12 cellular contexts compared by ENCODE assay signal in genomic region chr17:83194761-83195329, GRCh38.
DNase-seq lines count a peak whose midpoint lies in the region; ATAC-seq, FAIRE-seq and TF ChIP-seq lines count a peak whose summit lies in the region.
"Had no signal": no experiment of that assay in that cellular context is flagged by ENCODE, and none has a peak within 500 bp of the region (broad histone marks: within the 10 kb centered on the region; RNA-seq: fewer than 3 reads in every experiment).

No MANE protein-coding gene starts in this region.

- peak overlapping the region; percentile 3 to 34 for H3K4me3 Mint-ChIP-seq in activated T-cell treated with anti-CD3 and anti-CD28 coated beads, Interleukin-2, amount 50 U/mL, for 72 hours
- H3K4me3 Mint-ChIP-seq in stimulated activated effector memory CD8-positive, alpha-beta T cell treated with anti-CD3 and anti-CD28 coated beads, Interleukin-12 subunit alpha, Interleukin-12 subunit beta, amount 100 ng/mL, for 72 hours = peak overlapping the region; percentile 58
- H3K4me3 Mint-ChIP-seq in stimulated activated naive B cell treated with anti-CD40 and anti-IgM and Interleukin-4, amounts not matched to agents 10 μg/mL and 1 μg/mL and 100 μg/mL, for 72 hours = peak overlapping the region in 1 of 2 donors; percentile 56

- no peak for ATAC-seq in activated T-cell treated with anti-CD3 and anti-CD28 coated beads, Interleukin-2, amount 50 U/mL, for 72 hours (replicated peaks in 1 of 2)
- ATAC-seq in left cardiac atrium = no peak
- no peak for ATAC-seq in stimulated activated effector memory CD8-positive, alpha-beta T cell treated with anti-CD3 and anti-CD28 coated beads, Interleukin-12 subunit alpha, Interleukin-12 subunit beta, amount 100 ng/mL, for 72 hours
- no peak for ATAC-seq in stimulated activated naive B cell treated with anti-CD40 and anti-IgM and Interleukin-4, amounts not matched to agents 10 μg/mL and 1 μg/mL and 100 μg/mL, for 72 hours (replicated peaks)
- no peak for ATAC-seq in GM21723 (IDR thresholded peaks at IDR 0.05; ENCODE audit: unreplicated experiment)

- in situ Hi-C loops in KBM-7 (cut with MboI; ENCODE audit: low pct_unique_long_range_greater_than_20kb, low sequenced_read_pairs) = no loop called here

- peak; percentile 75 for DNase-seq in H54 (ENCODE audit: insufficient read length, low spot score)
- no peak for DNase-seq in activated T-cell treated with anti-CD3 and anti-CD28 coated beads, Interleukin-2, amount 50 U/mL, for 72 hours
- DNase-seq in left cardiac atrium = peak; percentile 23
- no peak for DNase-seq in stimulated activated effector memory CD8-positive, alpha-beta T cell treated with anti-CD3 and anti-CD28 coated beads, Interleukin-12 subunit alpha, Interleukin-12 subunit beta, amount 100 ng/mL, for 72 hours (ENCODE audit: low spot score in 2 of 2)
- DNase-seq in stimulated activated naive B cell treated with anti-CD40 and anti-IgM and Interleukin-4, amounts not matched to agents 10 μg/mL and 1 μg/mL and 100 μg/mL, for 72 hours = no peak
- DNase-seq in KBM-7 = no peak
- DNase-seq: activated CD4-positive, CD25-positive, alpha-beta regulatory T cell; foreskin melanocyte; mesendoderm; NCI-H2081 had no signal

- TF ChIP-seq POLR2A in H54 (IDR thresholded peaks at IDR 0.05; ENCODE audit: low read depth, low read length) = no peak

- no peaks in the 10 kb centered on the region for H3K36me3 Mint-ChIP-seq in activated T-cell treated with anti-CD3 and anti-CD28 coated beads, Interleukin-2, amount 50 U/mL, for 72 hours (ENCODE audit: insufficient read depth in 2 of 2)
- H3K36me3 Mint-ChIP-seq in stimulated activated effector memory CD8-positive, alpha-beta T cell treated with anti-CD3 and anti-CD28 coated beads, Interleukin-12 subunit alpha, Interleukin-12 subunit beta, amount 100 ng/mL, for 72 hours = peaks cover 11% of the 10 kb centered on the region
- H3K36me3 Mint-ChIP-seq in stimulated activated naive B cell treated with anti-CD40 and anti-IgM and Interleukin-4, amounts not matched to agents 10 μg/mL and 1 μg/mL and 100 μg/mL, for 72 hours = no peaks in the 10 kb centered on the region

- no peaks in the 10 kb centered on the region for H3K9me3 Mint-ChIP-seq in activated T-cell treated with anti-CD3 and anti-CD28 coated beads, Interleukin-2, amount 50 U/mL, for 72 hours
- H3K9me3 Mint-ChIP-seq in stimulated activated effector memory CD8-positive, alpha-beta T cell treated with anti-CD3 and anti-CD28 coated beads, Interleukin-12 subunit alpha, Interleukin-12 subunit beta, amount 100 ng/mL, for 72 hours = no peaks in the 10 kb centered on the region
- peaks cover 0 to 1% of the 10 kb centered on the region in 2 donors for H3K9me3 Mint-ChIP-seq in stimulated activated naive B cell treated with anti-CD40 and anti-IgM and Interleukin-4, amounts not matched to agents 10 μg/mL and 1 μg/mL and 100 μg/mL, for 72 hours
- H3K9me3 Mint-ChIP-seq: stimulated activated naive CD8-positive, alpha-beta T cell treated with anti-CD3 and anti-CD28 coated beads, Interleukin-15, amount 100 ng/mL, for 72 hours had no signal

- H3K27ac Mint-ChIP-seq in activated T-cell treated with anti-CD3 and anti-CD28 coated beads, Interleukin-2, amount 50 U/mL, for 72 hours = no peak overlapping the region
- peak overlapping the region; percentile 88 for H3K27ac Mint-ChIP-seq in stimulated activated effector memory CD8-positive, alpha-beta T cell treated with anti-CD3 and anti-CD28 coated beads, Interleukin-12 subunit alpha, Interleukin-12 subunit beta, amount 100 ng/mL, for 72 hours
- H3K27ac Mint-ChIP-seq in stimulated activated naive B cell treated with anti-CD40 and anti-IgM and Interleukin-4, amounts not matched to agents 10 μg/mL and 1 μg/mL and 100 μg/mL, for 72 hours = no peak overlapping the region

- no peak for FAIRE-seq in H54 (lab: Jason Lieb, UNC)

- no peaks in the 10 kb centered on the region for H3K27me3 Mint-ChIP-seq in activated T-cell treated with anti-CD3 and anti-CD28 coated beads, Interleukin-2, amount 50 U/mL, for 72 hours (ENCODE audit: low read depth)
- peaks cover 0 to 19% of the 10 kb centered on the region in 2 donors for H3K27me3 Mint-ChIP-seq in stimulated activated naive B cell treated with anti-CD40 and anti-IgM and Interleukin-4, amounts not matched to agents 10 μg/mL and 1 μg/mL and 100 μg/mL, for 72 hours
- H3K27me3 Mint-ChIP-seq: stimulated activated naive CD8-positive, alpha-beta T cell treated with anti-CD3 and anti-CD28 coated beads, Interleukin-15, amount 100 ng/mL, for 72 hours had no signal

- peaks cover 35% of the 10 kb centered on the region for H3K4me1 Mint-ChIP-seq in activated T-cell treated with anti-CD3 and anti-CD28 coated beads, Interleukin-2, amount 50 U/mL, for 72 hours (ENCODE audit: low read depth)
- peaks cover 52% of the 10 kb centered on the region for H3K4me1 Mint-ChIP-seq in stimulated activated effector memory CD8-positive, alpha-beta T cell treated with anti-CD3 and anti-CD28 coated beads, Interleukin-12 subunit alpha, Interleukin-12 subunit beta, amount 100 ng/mL, for 72 hours
- peaks cover 27 to 57% of the 10 kb centered on the region in 2 donors for H3K4me1 Mint-ChIP-seq in stimulated activated naive B cell treated with anti-CD40 and anti-IgM and Interleukin-4, amounts not matched to agents 10 μg/mL and 1 μg/mL and 100 μg/mL, for 72 hours

- intact Hi-C loops in left cardiac atrium (cut with DNase I) = no loop called here

Comparison
In these comparisons a context has a peak if more than half of its experiments do, and no peak if none do; other contexts are left out.
1. DNase-seq: peak in H54 (single experiment) and left cardiac atrium (single experiment); none in activated T-cell treated with anti-CD3 and anti-CD28 coated beads, Interleukin-2, amount 50 U/mL, for 72 hours (0 of 2), stimulated activated effector memory CD8-positive, alpha-beta T cell treated with anti-CD3 and anti-CD28 coated beads, Interleukin-12 subunit alpha, Interleukin-12 subunit beta, amount 100 ng/mL, for 72 hours (0 of 2), stimulated activated naive B cell treated with anti-CD40 and anti-IgM and Interleukin-4, amounts not matched to agents 10 μg/mL and 1 μg/mL and 100 μg/mL, for 72 hours (single experiment) and KBM-7 (single experiment).